3 cellular contexts compared by ENCODE assay signal in genomic region chr14:89617142-89617460, GRCh38.
TF ChIP-seq lines count a peak whose summit lies in the region.

No MANE protein-coding gene starts in this region.

TF ChIP-seq in SK-N-SH, 30 proteins besides CTCF, POLR2A, EP300 and RAD21 (continued from another document):
- TF ChIP-seq REST (IDR thresholded peaks at IDR 0.05; ENCODE audit: low read depth, low read length) (no peak), MAX (IDR thresholded peaks at IDR 0.05; ENCODE audit: low read depth) (no peak), TEAD4 (IDR thresholded peaks at IDR 0.05; ENCODE audit: borderline replicate concordance, insufficient read depth) (no peak), POLR2AphosphoS5 (IDR thresholded peaks at IDR 0.05; ENCODE audit: low read depth, low read length) (no peak), YY1 (IDR thresholded peaks at IDR 0.05; ENCODE audit: low read depth) (no peak), RXRA (IDR thresholded peaks at IDR 0.05; ENCODE audit: borderline replicate concordance, low read depth) (no peak), PBX3 (IDR thresholded peaks at IDR 0.05) (no peak), NFIC (IDR thresholded peaks at IDR 0.05; ENCODE audit: borderline replicate concordance) (no peak), FOXM1 (IDR thresholded peaks at IDR 0.05; ENCODE audit: low read depth) (no peak), USF2 (IDR thresholded peaks at IDR 0.05; ENCODE audit: borderline replicate concordance, low read depth, low read length) (no peak), FOSL2 (IDR thresholded peaks at IDR 0.05; ENCODE audit: borderline replicate concordance, low read depth) (no peak), TCF12 (IDR thresholded peaks at IDR 0.05) (no peak)

TF ChIP-seq in SK-N-SH treated with all-trans-retinoic acid at 6 μM for 48 hours, 23 proteins besides CTCF, POLR2A, EP300 and RAD21 (continued from another document):
- TF ChIP-seq TSHZ2 (CRISPR knock-in tag; IDR thresholded peaks at IDR 0.05) (no peak), ZNF8 (CRISPR knock-in tag; IDR thresholded peaks at IDR 0.05) (no peak), OSR1 (CRISPR knock-in tag; IDR thresholded peaks at IDR 0.05) (no peak), BACH2 (CRISPR knock-in tag; IDR thresholded peaks at IDR 0.05; ENCODE audit: borderline replicate concordance) (no peak), CREB5 (CRISPR knock-in tag; IDR thresholded peaks at IDR 0.05; ENCODE audit: low read depth) (no peak), CSRNP3 (CRISPR knock-in tag; IDR thresholded peaks at IDR 0.05) (no peak), TOX (CRISPR knock-in tag; IDR thresholded peaks at IDR 0.05; ENCODE audit: borderline replicate concordance) (no peak), PPARA (CRISPR knock-in tag; IDR thresholded peaks at IDR 0.05; ENCODE audit: borderline replicate concordance) (no peak)

TF ChIP-seq in WTC11, 78 proteins besides CTCF, POLR2A, EP300 and RAD21 (continued from another document):
- TF ChIP-seq ZNF425 (CRISPR knock-in tag; conservative IDR thresholded peaks at IDR 0.05) (no peak), ARID4B (CRISPR knock-in tag; IDR thresholded peaks at IDR 0.05; ENCODE audit: borderline replicate concordance) (no peak), RELA (CRISPR knock-in tag; IDR thresholded peaks at IDR 0.05; ENCODE audit: borderline replicate concordance) (no peak), ZNF263 (CRISPR knock-in tag; IDR thresholded peaks at IDR 0.05; ENCODE audit: low read depth) (no peak), ATF3 (CRISPR knock-in tag; conservative IDR thresholded peaks at IDR 0.05) (no peak), SOX15 (CRISPR knock-in tag; IDR thresholded peaks at IDR 0.05) (no peak)
